28 cellular contexts compared by ENCODE assay signal in genomic region chr10:117934477-117934876, GRCh38.
"Had no signal": no experiment of that assay in that cellular context is flagged by ENCODE, and none has a peak within 500 bp of the region (broad histone marks: within the 10 kb centered on the region; RNA-seq: fewer than 3 reads in every experiment).

No MANE protein-coding gene starts in this region.

- H3K4me3 Mint-ChIP-seq: activated CD4-positive, alpha-beta memory T cell treated with anti-CD3 and anti-CD28 coated beads for 36 hours; activated CD4-positive, alpha-beta T cell treated with anti-CD3 and anti-CD28 coated beads, Interleukin-2, amount 10 ng/mL, durations not matched to agents 7 days and 5 days; activated naive CD4-positive, alpha-beta T cell treated with anti-CD3 and anti-CD28 coated beads, Interleukin-2, amount 10 ng/mL, durations not matched to agents 7 days and 5 days; activated naive CD8-positive, alpha-beta T cell treated with anti-CD3 and anti-CD28 coated beads for 36 hours; activated T-helper 17 cell treated with anti-CD3 and anti-CD28 coated beads, Interleukin-2, amount 50 U/mL, for 72 hours had no signal

- H3K9me3 Mint-ChIP-seq: activated CD4-positive, alpha-beta memory T cell treated with anti-CD3 and anti-CD28 coated beads for 36 hours; activated CD4-positive, alpha-beta T cell treated with anti-CD3 and anti-CD28 coated beads, Interleukin-2, amount 10 ng/mL, durations not matched to agents 7 days and 5 days; activated naive CD4-positive, alpha-beta T cell treated with anti-CD3 and anti-CD28 coated beads, Interleukin-2, amount 10 ng/mL, durations not matched to agents 7 days and 5 days; activated naive CD8-positive, alpha-beta T cell treated with anti-CD3 and anti-CD28 coated beads for 36 hours had no signal

- H3K27ac Mint-ChIP-seq: activated CD4-positive, alpha-beta memory T cell treated with anti-CD3 and anti-CD28 coated beads for 36 hours; activated CD4-positive, alpha-beta T cell treated with anti-CD3 and anti-CD28 coated beads, Interleukin-2, amount 10 ng/mL, durations not matched to agents 7 days and 5 days; activated naive CD4-positive, alpha-beta T cell treated with anti-CD3 and anti-CD28 coated beads, Interleukin-2, amount 10 ng/mL, durations not matched to agents 7 days and 5 days; activated naive CD8-positive, alpha-beta T cell treated with anti-CD3 and anti-CD28 coated beads for 36 hours; activated T-helper 17 cell treated with anti-CD3 and anti-CD28 coated beads, Interleukin-2, amount 50 U/mL, for 72 hours had no signal

- H3K27ac ChIP-seq: brain microvascular endothelial cell, cardiac muscle cell, PC-9 had no signal

- H2AFZ ChIP-seq: PC-9 had no signal

- H3K4me1 Mint-ChIP-seq: activated CD4-positive, alpha-beta T cell treated with anti-CD3 and anti-CD28 coated beads, Interleukin-2, amount 10 ng/mL, durations not matched to agents 7 days and 5 days; activated naive CD4-positive, alpha-beta T cell treated with anti-CD3 and anti-CD28 coated beads, Interleukin-2, amount 10 ng/mL, durations not matched to agents 7 days and 5 days had no signal

- H3K36me3 Mint-ChIP-seq: activated CD4-positive, alpha-beta memory T cell treated with anti-CD3 and anti-CD28 coated beads for 36 hours; activated naive CD4-positive, alpha-beta T cell treated with anti-CD3 and anti-CD28 coated beads, Interleukin-2, amount 10 ng/mL, durations not matched to agents 7 days and 5 days; activated naive CD8-positive, alpha-beta T cell treated with anti-CD3 and anti-CD28 coated beads for 36 hours had no signal

- H3K4me2 ChIP-seq: PC-9 had no signal

- ATAC-seq: activated T-helper 17 cell treated with anti-CD3 and anti-CD28 coated beads, Interleukin-2, amount 50 U/mL, for 72 hours had no signal

- H3K27me3 ChIP-seq: brain microvascular endothelial cell had no signal

- DNase-seq: activated CD4-positive, alpha-beta memory T cell treated with anti-CD3 and anti-CD28 coated beads for 36 hours; activated CD4-positive, alpha-beta T cell treated with anti-CD3 and anti-CD28 coated beads, Interleukin-2, amount 10 ng/mL, durations not matched to agents 7 days and 5 days; activated CD4-positive, CD25-positive, alpha-beta regulatory T cell; activated CD8-positive, alpha-beta memory T cell treated with anti-CD3 and anti-CD28 coated beads for 24 hours; activated gamma-delta T cell; activated naive CD4-positive, alpha-beta T cell treated with anti-CD3 and anti-CD28 coated beads, Interleukin-2, amount 10 ng/mL, durations not matched to agents 7 days and 5 days; activated naive CD8-positive, alpha-beta T cell treated with anti-CD3 and anti-CD28 coated beads for 36 hours; activated T-cell treated with anti-CD3 and anti-CD28 coated beads for 4 hours; activated T-cell treated with anti-CD3 and anti-CD28 coated beads, Interleukin-2, amount 50 U/mL, for 48 hours; brain microvascular endothelial cell; cerebellar nuclear complex; Karpas-422; MM.1S; NCI-H1105; NCI-H1436 treated with DMSO at 0.1 percent for 48 hours; NCI-H187; NCI-H2081; NCI-H2171; NCI-H2227 treated with DMSO at 0.1 percent for 48 hours; NCI-H510A; NCI-H526 treated with DMSO at 0.1 percent for 48 hours; NCI-H82; PC-9; SHP77 treated with DMSO at 0.1 percent for 48 hours; T-helper 2 cell; T1000 had no signal

- H3K36me3 ChIP-seq: brain microvascular endothelial cell, cardiac muscle cell had no signal

- H3K4me3 ChIP-seq: cardiac muscle cell, PC-9 had no signal

- H3K27me3 Mint-ChIP-seq: activated CD4-positive, alpha-beta memory T cell treated with anti-CD3 and anti-CD28 coated beads for 36 hours; activated CD4-positive, alpha-beta T cell treated with anti-CD3 and anti-CD28 coated beads, Interleukin-2, amount 10 ng/mL, durations not matched to agents 7 days and 5 days had no signal
